9 cellular contexts compared by ENCODE assay signal in genomic region chr17:47615766-47616424, GRCh38. TPM values are rescaled to one million over a fixed set of nuclear protein-coding genes. Genes with fewer than 3 reads are reported as not detected.
DNase-seq lines count a peak whose midpoint lies in the region; ATAC-seq and TF ChIP-seq lines count a peak whose summit lies in the region.
"Had no signal": no experiment of that assay in that cellular context is flagged by ENCODE, and none has a peak within 500 bp of the region (broad histone marks: within the 10 kb centered on the region; RNA-seq: fewer than 3 reads in every experiment).

No MANE protein-coding gene starts in this region.

- peaks cover 0 to under 1% of the 10 kb centered on the region in 2 donors for H3K4me1 Mint-ChIP-seq in immature natural killer cell

- TF ChIP-seq CTCF in GM12864 (IDR thresholded peaks at IDR 0.05; ENCODE audit: low read depth, low read length, missing control alignments): peak; percentile 45
- TF ChIP-seq CTCF in astrocyte of the cerebellum (IDR thresholded peaks at IDR 0.05; ENCODE audit: low read depth, low read length, missing control alignments): peak; percentile 46

- DNase-seq in ACHN (peak; percentile 68), GM12864 (ENCODE audit: low read depth) (no peak), NCI-H2171 treated with DMSO at 0.1 percent for 48 hours (lab: John Stamatoyannopoulos, UW) (peak; percentile 59), astrocyte of the cerebellum (ENCODE audit: low read depth) (peak; percentile 46), immature natural killer cell (peak; percentile 32 to 57 (median 49)), stromal cell of bone marrow (ENCODE audit: low read depth) (peak; percentile 36)

- no peak overlapping the region for H3K4me3 Mint-ChIP-seq in immature natural killer cell

- peaks cover 11 to 25% (median 13%) of the 10 kb centered on the region in 3 donors for H3K36me3 Mint-ChIP-seq in immature natural killer cell

- peak overlapping the region in 1 of 6 donors; percentile 69 for H3K27ac Mint-ChIP-seq in immature natural killer cell

- H3K27me3 Mint-ChIP-seq in immature natural killer cell (ENCODE audit: low read depth in 3 of 3): peaks cover 0 to 2% (median 2%) of the 10 kb centered on the region in 3 donors

- ATAC-seq in HG03095 (IDR thresholded peaks at IDR 0.05; ENCODE audit: unreplicated experiment) (no peak), HG03432 (IDR thresholded peaks at IDR 0.05; ENCODE audit: unreplicated experiment) (no peak)

- in situ Hi-C loops in ACHN (cut with HindIII; ENCODE audit: low pct_ligation_motif_present, low pct_unique_long_range_greater_than_20kb, low sequenced_read_pairs) (no loop called here), astrocyte of the cerebellum (cut with HindIII; ENCODE audit: low sequenced_read_pairs) (no loop called here)

- no peaks in the 10 kb centered on the region for H3K9me3 Mint-ChIP-seq in immature natural killer cell

- H3K4me3 ChIP-seq in GM12864 (ENCODE audit: low read depth, low read length) (no peak overlapping the region), astrocyte of the cerebellum (ENCODE audit: low read depth, low read length) (no peak overlapping the region)
- H3K4me3 ChIP-seq: HAP-1 had no signal

RNA-seq across cellular contexts. Expression of gene KPNB1, which starts 33.8 kb away (rescaled TPM):
- 10 to 100 TPM; 15.8 to 27.9 (median 17.3) TPM for polyA plus RNA-seq in immature natural killer cell
